ENCODE assay signal across 8 cellular contexts in genomic region chr1:107590087-107590486, GRCh38.
"Had no signal": no experiment of that assay in that cellular context is flagged by ENCODE, and none has a peak within 500 bp of the region (broad histone marks: within the 10 kb centered on the region; RNA-seq: fewer than 3 reads in every experiment).

No MANE protein-coding gene starts in this region.

- DNase-seq: GDM1, GF-D8 had no signal

- H3K4me3 ChIP-seq: GM12878 had no signal

- FAIRE-seq: G401.6, GM12878, GM12891, GM12892, GM18507, GM19239 had no signal
